Comparison of ENCODE assay signal across 32 cellular contexts in genomic region chr20:23475395-23475794, GRCh38. TPM values are rescaled to one million over a fixed set of nuclear protein-coding genes. Genes with fewer than 3 reads are reported as not detected.
"Had no signal": no experiment of that assay in that cellular context is flagged by ENCODE, and none has a peak within 500 bp of the region (broad histone marks: within the 10 kb centered on the region; RNA-seq: fewer than 3 reads in every experiment).

No MANE protein-coding gene starts in this region.

- H3K4me1 ChIP-seq: heart left ventricle, left ventricle myocardium inferior, neural progenitor cell, right atrium auricular region, right lobe of liver, tibial nerve had no signal

- FAIRE-seq: urothelium cell line had no signal

- H3K4me2 ChIP-seq: neural progenitor cell, smooth muscle cell had no signal

- DNase-seq: heart left ventricle; islet precursor cell; left ventricle myocardium inferior; mesenchymal stem cell; naive B cell; natural killer cell; nephron progenitor cell; ovary; right lobe of liver; stimulated activated CD4-positive, alpha-beta T cell treated with anti-CD3 and anti-CD28 coated beads, Interleukin-2, amount 100 ng/mL, for 24 hours; stimulated activated CD4-positive, alpha-beta T cell treated with anti-CD3 and anti-CD28 coated beads, Interleukin-4, amount 100 ng/mL, for 1 hour; stimulated activated naive CD4-positive, alpha-beta T cell treated with Interleukin-2 at 50 U/mL for 16 hours; stimulated activated naive CD8-positive, alpha-beta T cell treated with anti-CD3 and anti-CD28 coated beads, Interleukin-15, amount 100 ng/mL, for 72 hours; substantia nigra had no signal

- H3K4me3 ChIP-seq: heart left ventricle, left ventricle myocardium inferior, neural progenitor cell, ovary, right atrium auricular region, right lobe of liver, smooth muscle cell, tibial nerve had no signal

- H3K27ac ChIP-seq: heart left ventricle, left ventricle myocardium inferior, neural progenitor cell, ovary, right atrium auricular region, right lobe of liver, tibial nerve had no signal

- H3K27me3 ChIP-seq: neural progenitor cell, ovary, right atrium auricular region, right lobe of liver, tibial nerve had no signal

- ATAC-seq: stimulated activated effector memory CD8-positive, alpha-beta T cell treated with anti-CD3 and anti-CD28 coated beads, Interleukin-12 subunit alpha, Interleukin-12 subunit beta, amount 100 ng/mL, for 72 hours; stimulated activated naive CD8-positive, alpha-beta T cell treated with anti-CD3 and anti-CD28 coated beads, Interleukin-15, amount 100 ng/mL, for 72 hours had no signal

- H3K36me3 ChIP-seq: heart left ventricle, left ventricle myocardium inferior, neural progenitor cell, ovary, right atrium auricular region, right lobe of liver, tibial nerve had no signal

- H3K9me3 ChIP-seq: heart left ventricle, ovary, right atrium auricular region, right lobe of liver had no signal

- H2AFZ ChIP-seq: neural progenitor cell had no signal

- H3K9ac ChIP-seq: neural progenitor cell had no signal

RNA-seq across cellular contexts. Expression of gene CST8, which starts 15.5 kb away (rescaled TPM):
- total RNA-seq: heart left ventricle, kidney epithelial cell, left ventricle myocardium inferior, lower leg skin, lung microvascular endothelial cell, mesothelial cell of epicardium, mononuclear cell, natural killer cell, omental fat pad, ovary, progenitor cell of endocrine pancreas, pulmonary artery endothelial cell, renal cortical epithelial cell, right atrium auricular region, right lobe of liver, skeletal muscle tissue, smooth muscle cell, temporal lobe, tibial nerve had no signal
- polyA plus RNA-seq: heart left ventricle, ovary, smooth muscle cell, thymus had no signal

RNA-seq across cellular contexts. Expression of gene CST11, which starts 22.7 kb away (rescaled TPM):
- total RNA-seq: heart left ventricle, kidney epithelial cell, left ventricle myocardium inferior, lower leg skin, lung microvascular endothelial cell, mesothelial cell of epicardium, mononuclear cell, natural killer cell, omental fat pad, ovary, progenitor cell of endocrine pancreas, pulmonary artery endothelial cell, renal cortical epithelial cell, right atrium auricular region, right lobe of liver, skeletal muscle tissue, smooth muscle cell, temporal lobe, tibial nerve had no signal
- polyA plus RNA-seq: heart left ventricle, ovary, smooth muscle cell had no signal

RNA-seq across cellular contexts. Expression of gene CSTL1, which starts 35.9 kb away (rescaled TPM):
- total RNA-seq: heart left ventricle, kidney epithelial cell, left ventricle myocardium inferior, lower leg skin, lung microvascular endothelial cell, mesothelial cell of epicardium, mononuclear cell, natural killer cell, omental fat pad, ovary, progenitor cell of endocrine pancreas, pulmonary artery endothelial cell, renal cortical epithelial cell, right atrium auricular region, right lobe of liver, skeletal muscle tissue, smooth muscle cell, temporal lobe, tibial nerve had no signal
- polyA plus RNA-seq: heart left ventricle, ovary, smooth muscle cell had no signal
